In the genomic region with DNA sequence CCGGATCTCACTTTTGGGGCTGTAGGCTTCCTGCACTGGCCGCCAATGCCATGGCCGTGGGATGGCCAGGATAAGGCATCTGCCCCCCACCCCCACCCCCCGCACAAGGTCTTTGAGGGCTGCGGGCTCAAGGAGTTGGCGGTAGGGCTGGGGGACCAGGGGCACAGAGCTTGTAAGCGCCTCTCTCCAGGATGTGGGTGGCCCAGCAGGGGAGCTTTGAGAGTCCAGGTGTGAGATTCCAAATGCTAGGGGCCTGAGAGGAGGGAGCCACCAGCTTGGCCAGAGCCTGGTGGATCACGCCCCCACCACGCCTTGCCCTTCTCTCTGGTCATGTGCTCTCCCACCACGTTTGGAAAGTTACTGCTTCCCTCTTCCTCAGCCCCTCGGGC, we compare ENCODE assay signal across 1 cellular context.
TF ChIP-seq lines count a peak whose summit lies in the region.

No MANE protein-coding gene starts in this region.

TF ChIP-seq in H1, 55 proteins besides CTCF, POLR2A, EP300 and RAD21:
- no peak for TF ChIP-seq SAP30 (IDR thresholded peaks at IDR 0.05; ENCODE audit: insufficient read depth, insufficient replicate concordance, low read length)
- no peak for TF ChIP-seq TCF12 (IDR thresholded peaks at IDR 0.05; ENCODE audit: low read depth, low read length)
